In the genomic region with DNA sequence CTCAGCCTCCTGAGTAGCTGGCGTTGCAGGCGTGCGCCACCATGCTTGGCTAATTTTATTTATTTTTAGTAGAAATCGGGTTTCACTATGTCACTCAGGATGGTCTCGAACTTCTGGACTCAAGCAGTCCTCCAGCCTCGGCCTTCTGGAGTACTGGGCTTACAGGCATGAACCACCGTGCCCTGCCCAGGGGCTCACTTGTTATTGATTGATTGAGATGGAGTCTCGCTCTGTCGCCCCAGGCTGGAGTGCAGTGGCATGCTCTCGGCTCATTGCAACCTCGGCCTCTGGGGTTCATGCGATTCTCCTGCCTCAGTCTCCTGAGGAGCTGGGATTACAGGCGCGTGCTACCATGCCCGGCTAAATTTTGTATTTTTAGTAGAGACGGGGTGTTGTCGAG, we compare ENCODE assay signal across 7 cellular contexts. TPM values are rescaled to one million over a fixed set of nuclear protein-coding genes. Genes with fewer than 3 reads are reported as not detected.
DNase-seq lines count a peak whose midpoint lies in the region; ATAC-seq and TF ChIP-seq lines count a peak whose summit lies in the region.

No MANE protein-coding gene starts in this region.

- peak overlapping the region; percentile 100 for H3K27ac ChIP-seq in GM23338 (ENCODE audit: low read depth)
- no peak overlapping the region for H3K27ac ChIP-seq in skeletal muscle tissue (ENCODE audit: low read depth, low read length)

- no peaks in the 10 kb centered on the region for H3K9me2 ChIP-seq in GM23338 (ENCODE audit: insufficient read depth)

- DNase-seq in GM23338 (ENCODE audit: low spot score) (no peak), T-helper 17 cell (no peak), fibroblast of pulmonary artery (ENCODE audit: low read depth) (no peak), OCI-M1 (lab: John Stamatoyannopoulos, UW) (no peak), HUDEP-2 (lab: John Stamatoyannopoulos, UW; ENCODE audit: unreplicated experiment in 76 of 76) (no peak), posterior vena cava (ENCODE audit: low spot score) (no peak)

- H3K36me3 Mint-ChIP-seq in GM23338 (ENCODE audit: low read depth) (peaks cover 29% of the 10 kb centered on the region), T-helper 17 cell (ENCODE audit: low read depth) (no peaks in the 10 kb centered on the region)

- TF ChIP-seq CTCF in GM23338 (conservative IDR thresholded peaks at IDR 0.05; ENCODE audit: low read depth in 2 of 2) (no peak), fibroblast of pulmonary artery (IDR thresholded peaks at IDR 0.05; ENCODE audit: low read length, missing control alignments) (no peak)

- peaks cover 9% of the 10 kb centered on the region for H3K27me3 Mint-ChIP-seq in GM23338 (ENCODE audit: insufficient read depth, low read depth, poor library complexity)
- H3K27me3 Mint-ChIP-seq in T-helper 17 cell: no peaks in the 10 kb centered on the region

- peak overlapping the region; percentile 88 for H3K4me2 ChIP-seq in GM23338

- no peaks in the 10 kb centered on the region for H3K9me3 Mint-ChIP-seq in GM23338

- peaks cover 56% of the 10 kb centered on the region for H4K20me1 ChIP-seq in GM23338 (replicated peaks; ENCODE audit: insufficient read depth)

- H3K27me3 ChIP-seq in GM23338 (ENCODE audit: insufficient read depth) (no peaks in the 10 kb centered on the region), skeletal muscle tissue (ENCODE audit: control insufficient read depth in 3 of 3, insufficient read depth in 3 of 3, low read length in 3 of 3) (no peaks in the 10 kb centered on the region)

- peaks cover 45% of the 10 kb centered on the region for H3K4me1 Mint-ChIP-seq in GM23338
- H3K4me1 Mint-ChIP-seq in T-helper 17 cell: peaks cover 45% of the 10 kb centered on the region

- no peaks in the 10 kb centered on the region for H3K9me3 ChIP-seq in T-helper 17 cell (ENCODE audit: control insufficient read depth, low read length, poor library complexity, severe bottlenecking)
- no peaks in the 10 kb centered on the region for H3K9me3 ChIP-seq in skeletal muscle tissue (ENCODE audit: control insufficient read depth in 3 of 3, low read length in 3 of 3)

- H3F3A ChIP-seq in GM23338 (replicated peaks; ENCODE audit: low read depth): peaks cover 7% of the 10 kb centered on the region; the same call in 1 of the 2 replicates

- peak overlapping the region; percentile 94 for H3K4me3 Mint-ChIP-seq in GM23338
- H3K4me3 Mint-ChIP-seq in T-helper 17 cell: peak overlapping the region; percentile 95

- H3K36me3 ChIP-seq in GM23338 (ENCODE audit: insufficient read depth) (no peaks in the 10 kb centered on the region), skeletal muscle tissue (ENCODE audit: control insufficient read depth in 3 of 3, insufficient read depth in 3 of 3, low read length in 3 of 3) (peaks cover 0 to 4% (median 0%) of the 10 kb centered on the region in 3 donors)

- H3K4me3 ChIP-seq in GM23338: peak overlapping the region; percentile 72
- H3K4me3 ChIP-seq in fibroblast of pulmonary artery (replicated peaks; ENCODE audit: low read depth, low read length): peak overlapping the region; percentile 99
- peak overlapping the region; percentile 27 to 97 (median 47) for H3K4me3 ChIP-seq in skeletal muscle tissue (ENCODE audit: low read length in 3 of 3)

- no peak overlapping the region for H2AFZ ChIP-seq in GM23338

- peak overlapping the region; percentile 100 for H3K27ac Mint-ChIP-seq in GM23338
- H3K27ac Mint-ChIP-seq in T-helper 17 cell: peak overlapping the region; percentile 100

- peak overlapping the region in 2 of 3 donors; percentile 17 to 99 for H3K9ac ChIP-seq in skeletal muscle tissue (ENCODE audit: low read depth in 1 of 3, low read length in 3 of 3)

- peaks cover 66% of the 10 kb centered on the region for H3K79me2 ChIP-seq in GM23338 (replicated peaks; ENCODE audit: insufficient read depth)

- peaks cover 34% of the 10 kb centered on the region for H3K4me1 ChIP-seq in GM23338 (ENCODE audit: insufficient read depth)
- H3K4me1 ChIP-seq in skeletal muscle tissue (ENCODE audit: control insufficient read depth in 3 of 3, insufficient read depth in 3 of 3, low read length in 3 of 3): peaks cover 28 to 37% (median 37%) of the 10 kb centered on the region in 3 donors

- intact Hi-C loops in posterior vena cava (cut with DNase I): no loop called here

- no peak for ATAC-seq in GM23338
- no peak for ATAC-seq in T-helper 17 cell

TF ChIP-seq in GM23338, 12 proteins besides CTCF, POLR2A, EP300 and RAD21 (continues in another document):
- TF ChIP-seq, protein P1, sequence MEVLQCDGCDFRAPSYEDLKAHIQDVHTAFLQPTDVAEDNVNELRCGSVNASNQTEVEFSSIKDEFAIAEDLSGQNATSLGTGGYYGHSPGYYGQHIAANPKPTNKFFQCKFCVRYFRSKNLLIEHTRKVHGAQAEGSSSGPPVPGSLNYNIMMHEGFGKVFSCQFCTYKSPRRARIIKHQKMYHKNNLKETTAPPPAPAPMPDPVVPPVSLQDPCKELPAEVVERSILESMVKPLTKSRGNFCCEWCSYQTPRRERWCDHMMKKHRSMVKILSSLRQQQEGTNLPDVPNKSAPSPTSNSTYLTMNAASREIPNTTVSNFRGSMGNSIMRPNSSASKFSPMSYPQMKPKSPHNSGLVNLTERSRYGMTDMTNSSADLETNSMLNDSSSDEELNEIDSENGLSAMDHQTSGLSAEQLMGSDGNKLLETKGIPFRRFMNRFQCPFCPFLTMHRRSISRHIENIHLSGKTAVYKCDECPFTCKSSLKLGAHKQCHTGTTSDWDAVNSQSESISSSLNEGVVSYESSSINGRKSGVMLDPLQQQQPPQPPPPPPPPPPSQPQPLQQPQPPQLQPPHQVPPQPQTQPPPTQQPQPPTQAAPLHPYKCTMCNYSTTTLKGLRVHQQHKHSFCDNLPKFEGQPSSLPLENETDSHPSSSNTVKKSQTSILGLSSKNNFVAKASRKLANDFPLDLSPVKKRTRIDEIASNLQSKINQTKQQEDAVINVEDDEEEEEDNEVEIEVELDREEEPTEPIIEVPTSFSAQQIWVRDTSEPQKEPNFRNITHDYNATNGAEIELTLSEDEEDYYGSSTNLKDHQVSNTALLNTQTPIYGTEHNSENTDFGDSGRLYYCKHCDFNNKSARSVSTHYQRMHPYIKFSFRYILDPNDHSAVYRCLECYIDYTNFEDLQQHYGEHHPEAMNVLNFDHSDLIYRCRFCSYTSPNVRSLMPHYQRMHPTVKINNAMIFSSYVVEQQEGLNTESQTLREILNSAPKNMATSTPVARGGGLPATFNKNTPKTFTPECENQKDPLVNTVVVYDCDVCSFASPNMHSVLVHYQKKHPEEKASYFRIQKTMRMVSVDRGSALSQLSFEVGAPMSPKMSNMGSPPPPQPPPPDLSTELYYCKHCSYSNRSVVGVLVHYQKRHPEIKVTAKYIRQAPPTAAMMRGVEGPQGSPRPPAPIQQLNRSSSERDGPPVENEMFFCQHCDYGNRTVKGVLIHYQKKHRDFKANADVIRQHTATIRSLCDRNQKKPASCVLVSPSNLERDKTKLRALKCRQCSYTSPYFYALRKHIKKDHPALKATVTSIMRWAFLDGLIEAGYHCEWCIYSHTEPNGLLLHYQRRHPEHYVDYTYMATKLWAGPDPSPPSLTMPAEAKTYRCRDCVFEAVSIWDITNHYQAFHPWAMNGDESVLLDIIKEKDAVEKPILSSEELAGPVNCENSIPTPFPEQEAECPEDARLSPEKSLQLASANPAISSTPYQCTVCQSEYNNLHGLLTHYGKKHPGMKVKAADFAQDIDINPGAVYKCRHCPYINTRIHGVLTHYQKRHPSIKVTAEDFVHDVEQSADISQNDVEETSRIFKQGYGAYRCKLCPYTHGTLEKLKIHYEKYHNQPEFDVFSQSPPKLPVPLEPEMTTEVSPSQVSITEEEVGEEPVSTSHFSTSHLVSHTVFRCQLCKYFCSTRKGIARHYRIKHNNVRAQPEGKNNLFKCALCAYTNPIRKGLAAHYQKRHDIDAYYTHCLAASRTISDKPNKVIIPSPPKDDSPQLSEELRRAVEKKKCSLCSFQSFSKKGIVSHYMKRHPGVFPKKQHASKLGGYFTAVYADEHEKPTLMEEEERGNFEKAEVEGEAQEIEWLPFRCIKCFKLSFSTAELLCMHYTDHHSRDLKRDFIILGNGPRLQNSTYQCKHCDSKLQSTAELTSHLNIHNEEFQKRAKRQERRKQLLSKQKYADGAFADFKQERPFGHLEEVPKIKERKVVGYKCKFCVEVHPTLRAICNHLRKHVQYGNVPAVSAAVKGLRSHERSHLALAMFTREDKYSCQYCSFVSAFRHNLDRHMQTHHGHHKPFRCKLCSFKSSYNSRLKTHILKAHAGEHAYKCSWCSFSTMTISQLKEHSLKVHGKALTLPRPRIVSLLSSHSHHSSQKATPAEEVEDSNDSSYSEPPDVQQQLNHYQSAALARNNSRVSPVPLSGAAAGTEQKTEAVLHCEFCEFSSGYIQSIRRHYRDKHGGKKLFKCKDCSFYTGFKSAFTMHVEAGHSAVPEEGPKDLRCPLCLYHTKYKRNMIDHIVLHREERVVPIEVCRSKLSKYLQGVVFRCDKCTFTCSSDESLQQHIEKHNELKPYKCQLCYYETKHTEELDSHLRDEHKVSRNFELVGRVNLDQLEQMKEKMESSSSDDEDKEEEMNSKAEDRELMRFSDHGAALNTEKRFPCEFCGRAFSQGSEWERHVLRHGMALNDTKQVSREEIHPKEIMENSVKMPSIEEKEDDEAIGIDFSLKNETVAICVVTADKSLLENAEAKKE (CRISPR knock-in tag; IDR thresholded peaks at IDR 0.05): no peak
- TF ChIP-seq, protein P2, sequence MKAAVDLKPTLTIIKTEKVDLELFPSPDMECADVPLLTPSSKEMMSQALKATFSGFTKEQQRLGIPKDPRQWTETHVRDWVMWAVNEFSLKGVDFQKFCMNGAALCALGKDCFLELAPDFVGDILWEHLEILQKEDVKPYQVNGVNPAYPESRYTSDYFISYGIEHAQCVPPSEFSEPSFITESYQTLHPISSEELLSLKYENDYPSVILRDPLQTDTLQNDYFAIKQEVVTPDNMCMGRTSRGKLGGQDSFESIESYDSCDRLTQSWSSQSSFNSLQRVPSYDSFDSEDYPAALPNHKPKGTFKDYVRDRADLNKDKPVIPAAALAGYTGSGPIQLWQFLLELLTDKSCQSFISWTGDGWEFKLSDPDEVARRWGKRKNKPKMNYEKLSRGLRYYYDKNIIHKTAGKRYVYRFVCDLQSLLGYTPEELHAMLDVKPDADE (IDR thresholded peaks at IDR 0.05): no peak
- TF ChIP-seq EZH2 (IDR thresholded peaks at IDR 0.05; ENCODE audit: low read depth, unreplicated experiment): no peak
- no peak for TF ChIP-seq EZH2phosphoT487 (IDR thresholded peaks at IDR 0.05; ENCODE audit: unreplicated experiment)
- TF ChIP-seq POLR2AphosphoS5 (IDR thresholded peaks at IDR 0.05; ENCODE audit: low read depth): no peak

RNA-seq across cellular contexts. Expression of a gene that starts 1.6 kb away (rescaled TPM):
- 340 and 371 TPM in 2 replicates for total RNA-seq in GM23338 (2014; rRNA removed; shearing (Covaris generic))
- 288 and 343 TPM in 2 replicates for polyA plus RNA-seq in GM23338 (2016; fragmentation: Nextera tagmentation; extraction: Ambion mirVana)
- total RNA-seq in T-helper 17 cell (10 to 100 TPM; 49.3 to 50.1 TPM), skeletal muscle tissue (59.0 TPM), posterior vena cava (10 to 100 TPM; 70.4 to 89.8 TPM)

RNA-seq across cellular contexts. Expression of a gene that starts 27.1 kb away (rescaled TPM):
- total RNA-seq in GM23338 (2014; rRNA removed; shearing (Covaris generic)): 25.3 and 29.2 TPM in 2 replicates
- 86.0 and 90.1 TPM in 2 replicates for polyA plus RNA-seq in GM23338 (2016; fragmentation: Nextera tagmentation; extraction: Ambion mirVana)
- 10 to 100 TPM; 12.9 to 18.1 TPM for total RNA-seq in T-helper 17 cell
- 11.0 TPM for total RNA-seq in skeletal muscle tissue
- 10 to 100 TPM; 14.8 to 19.0 TPM for total RNA-seq in posterior vena cava

Comparison
In these comparisons a context has a peak if more than half of its experiments do, and no peak if none do; other contexts are left out.
1. H3K4me3 ChIP-seq: peak in every context shown above with its lines; median percentile 99 in fibroblast of pulmonary artery; 72 in GM23338; 47 in skeletal muscle tissue.